In the genomic region with DNA sequence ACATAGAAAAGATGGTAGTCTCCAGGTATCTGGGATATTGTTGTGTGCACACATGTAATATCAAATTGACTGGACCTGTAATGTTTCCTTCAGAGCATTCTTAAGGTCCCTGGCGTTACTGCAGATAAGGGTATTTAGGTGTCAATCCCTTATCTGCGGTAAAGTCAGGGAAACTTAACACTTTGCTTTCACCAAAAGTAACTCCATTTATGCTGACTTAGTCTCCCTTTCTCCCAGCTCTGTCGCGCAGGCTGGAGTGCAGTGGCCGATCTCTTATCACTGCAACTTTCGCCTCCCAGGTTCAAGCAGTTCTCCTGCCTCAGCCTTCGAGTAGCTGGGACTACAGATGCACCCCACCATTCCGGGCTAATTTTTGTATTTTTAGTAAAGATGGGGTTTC, we compare ENCODE assay signal across 1 cellular context.
TF ChIP-seq lines count a peak whose summit lies in the region.

No MANE protein-coding gene starts in this region.

TF ChIP-seq in liver, 16 proteins besides CTCF, POLR2A, EP300 and RAD21 (continued from another document):
- TF ChIP-seq, protein P1, sequence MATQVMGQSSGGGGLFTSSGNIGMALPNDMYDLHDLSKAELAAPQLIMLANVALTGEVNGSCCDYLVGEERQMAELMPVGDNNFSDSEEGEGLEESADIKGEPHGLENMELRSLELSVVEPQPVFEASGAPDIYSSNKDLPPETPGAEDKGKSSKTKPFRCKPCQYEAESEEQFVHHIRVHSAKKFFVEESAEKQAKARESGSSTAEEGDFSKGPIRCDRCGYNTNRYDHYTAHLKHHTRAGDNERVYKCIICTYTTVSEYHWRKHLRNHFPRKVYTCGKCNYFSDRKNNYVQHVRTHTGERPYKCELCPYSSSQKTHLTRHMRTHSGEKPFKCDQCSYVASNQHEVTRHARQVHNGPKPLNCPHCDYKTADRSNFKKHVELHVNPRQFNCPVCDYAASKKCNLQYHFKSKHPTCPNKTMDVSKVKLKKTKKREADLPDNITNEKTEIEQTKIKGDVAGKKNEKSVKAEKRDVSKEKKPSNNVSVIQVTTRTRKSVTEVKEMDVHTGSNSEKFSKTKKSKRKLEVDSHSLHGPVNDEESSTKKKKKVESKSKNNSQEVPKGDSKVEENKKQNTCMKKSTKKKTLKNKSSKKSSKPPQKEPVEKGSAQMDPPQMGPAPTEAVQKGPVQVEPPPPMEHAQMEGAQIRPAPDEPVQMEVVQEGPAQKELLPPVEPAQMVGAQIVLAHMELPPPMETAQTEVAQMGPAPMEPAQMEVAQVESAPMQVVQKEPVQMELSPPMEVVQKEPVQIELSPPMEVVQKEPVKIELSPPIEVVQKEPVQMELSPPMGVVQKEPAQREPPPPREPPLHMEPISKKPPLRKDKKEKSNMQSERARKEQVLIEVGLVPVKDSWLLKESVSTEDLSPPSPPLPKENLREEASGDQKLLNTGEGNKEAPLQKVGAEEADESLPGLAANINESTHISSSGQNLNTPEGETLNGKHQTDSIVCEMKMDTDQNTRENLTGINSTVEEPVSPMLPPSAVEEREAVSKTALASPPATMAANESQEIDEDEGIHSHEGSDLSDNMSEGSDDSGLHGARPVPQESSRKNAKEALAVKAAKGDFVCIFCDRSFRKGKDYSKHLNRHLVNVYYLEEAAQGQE (IDR thresholded peaks at IDR 0.05), result no peak
- no peak for TF ChIP-seq SP1 (IDR thresholded peaks at IDR 0.05)
- TF ChIP-seq JUND (IDR thresholded peaks at IDR 0.05), result no peak
- TF ChIP-seq, protein P2, sequence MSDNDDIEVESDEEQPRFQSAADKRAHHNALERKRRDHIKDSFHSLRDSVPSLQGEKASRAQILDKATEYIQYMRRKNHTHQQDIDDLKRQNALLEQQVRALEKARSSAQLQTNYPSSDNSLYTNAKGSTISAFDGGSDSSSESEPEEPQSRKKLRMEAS (IDR thresholded peaks at IDR 0.05), result no peak
- TF ChIP-seq HNF4A (conservative IDR thresholded peaks at IDR 0.05), result no peak
- TF ChIP-seq, protein P3, sequence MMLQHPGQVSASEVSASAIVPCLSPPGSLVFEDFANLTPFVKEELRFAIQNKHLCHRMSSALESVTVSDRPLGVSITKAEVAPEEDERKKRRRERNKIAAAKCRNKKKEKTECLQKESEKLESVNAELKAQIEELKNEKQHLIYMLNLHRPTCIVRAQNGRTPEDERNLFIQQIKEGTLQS (IDR thresholded peaks at IDR 0.05), result no peak
- TF ChIP-seq, protein P4, sequence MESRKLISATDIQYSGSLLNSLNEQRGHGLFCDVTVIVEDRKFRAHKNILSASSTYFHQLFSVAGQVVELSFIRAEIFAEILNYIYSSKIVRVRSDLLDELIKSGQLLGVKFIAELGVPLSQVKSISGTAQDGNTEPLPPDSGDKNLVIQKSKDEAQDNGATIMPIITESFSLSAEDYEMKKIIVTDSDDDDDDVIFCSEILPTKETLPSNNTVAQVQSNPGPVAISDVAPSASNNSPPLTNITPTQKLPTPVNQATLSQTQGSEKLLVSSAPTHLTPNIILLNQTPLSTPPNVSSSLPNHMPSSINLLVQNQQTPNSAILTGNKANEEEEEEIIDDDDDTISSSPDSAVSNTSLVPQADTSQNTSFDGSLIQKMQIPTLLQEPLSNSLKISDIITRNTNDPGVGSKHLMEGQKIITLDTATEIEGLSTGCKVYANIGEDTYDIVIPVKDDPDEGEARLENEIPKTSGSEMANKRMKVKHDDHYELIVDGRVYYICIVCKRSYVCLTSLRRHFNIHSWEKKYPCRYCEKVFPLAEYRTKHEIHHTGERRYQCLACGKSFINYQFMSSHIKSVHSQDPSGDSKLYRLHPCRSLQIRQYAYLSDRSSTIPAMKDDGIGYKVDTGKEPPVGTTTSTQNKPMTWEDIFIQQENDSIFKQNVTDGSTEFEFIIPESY (IDR thresholded peaks at IDR 0.05), result no peak
